Comparison of ENCODE assay signal across 19 cellular contexts in the genomic region with DNA sequence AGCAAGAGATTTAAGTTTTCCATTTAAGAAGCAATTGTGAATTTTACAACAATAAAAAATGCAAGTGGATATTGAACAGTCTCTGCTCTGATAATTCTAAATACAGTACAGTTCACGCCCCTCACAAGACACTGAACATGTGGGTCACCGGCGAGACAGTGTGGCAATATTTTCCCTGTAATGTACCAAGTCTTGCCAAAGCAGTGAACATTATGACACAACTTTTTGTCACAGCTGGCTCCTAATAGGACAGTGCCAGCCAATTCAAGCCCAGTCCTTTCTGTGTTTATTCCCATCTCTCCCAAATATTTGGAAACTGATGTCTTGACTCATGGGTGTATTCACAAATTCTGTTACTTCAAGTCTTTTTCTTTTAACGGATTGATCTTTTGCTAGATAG.
A peak's percentile ranks its signal among the peaks of the same experiment; 100 is the strongest.
DNase-seq lines count a peak whose midpoint lies in the region; ATAC-seq, FAIRE-seq and TF ChIP-seq lines count a peak whose summit lies in the region.
"Had no signal": no experiment of that assay in that cellular context is flagged by ENCODE, and none has a peak within 500 bp of the region (broad histone marks: within the 10 kb centered on the region; RNA-seq: fewer than 3 reads in every experiment).

No MANE protein-coding gene starts in this region.

- peak overlapping the region; percentile 25 to 52; a peak in 4 of 6 replicates for H3K27ac ChIP-seq in A549
- no peak overlapping the region for H3K27ac ChIP-seq in mesenchymal stem cell (ENCODE audit: low read length, poor library complexity, severe bottlenecking)
- H3K27ac ChIP-seq in coronary artery = no peak overlapping the region
- H3K27ac ChIP-seq: WERI-Rb-1 had no signal

- TF ChIP-seq CTCF in A549 (IDR thresholded peaks at IDR 0.05) (no peak), fibroblast of pulmonary artery (IDR thresholded peaks at IDR 0.05; ENCODE audit: low read length, missing control alignments) (no peak), coronary artery (IDR thresholded peaks at IDR 0.05) (no peak)

- no peaks in the 10 kb centered on the region for H3K9me3 Mint-ChIP-seq in stimulated activated memory B cell treated with anti-CD40 and anti-IgM and Interleukin-4, amounts not matched to agents 10 μg/mL and 1 μg/mL and 100 μg/mL, for 72 hours
- H3K9me3 Mint-ChIP-seq: brain; effector memory CD8-positive, alpha-beta T cell; naive thymus-derived CD8-positive, alpha-beta T cell; stimulated activated naive B cell treated with anti-CD40 and anti-IgM and Interleukin-4, amounts not matched to agents 10 μg/mL and 1 μg/mL and 100 μg/mL, for 72 hours had no signal

- H3K4me2 ChIP-seq in A549 (peak overlapping the region; percentile 35; the same call in 2 of the 3 replicates), mesenchymal stem cell (ENCODE audit: low read length, poor library complexity, severe bottlenecking) (no peak overlapping the region)

- H2BK12ac ChIP-seq in mesenchymal stem cell (ENCODE audit: low read length in 2 of 2) = no peak overlapping the region

- CTCF ChIA-PET in A549 (lab: Yijun Ruan, JAX) = interaction anchor here (1.1 to 2.2 kb wide), 3 partner anchors 11 to 216 kb away, joined by 3 to 7 read pairs (median 4); no protein-coding TSS in a partner anchor

- H2BK120ac ChIP-seq in mesenchymal stem cell (ENCODE audit: low read depth, low read length) = no peak overlapping the region

- no peaks in the 10 kb centered on the region for H3K27me3 Mint-ChIP-seq in stimulated activated memory B cell treated with anti-CD40 and anti-IgM and Interleukin-4, amounts not matched to agents 10 μg/mL and 1 μg/mL and 100 μg/mL, for 72 hours
- H3K27me3 Mint-ChIP-seq: brain had no signal

- peaks cover 0 to 4% of the 10 kb centered on the region in 2 experiments for H3K36me3 ChIP-seq in mesenchymal stem cell (ENCODE audit: control insufficient read depth in 1 of 2, insufficient read depth in 2 of 2, low read depth in 1 of 2, low read length in 2 of 2)
- H3K36me3 ChIP-seq: WERI-Rb-1 had no signal

- no peak overlapping the region for H2BK5ac ChIP-seq in mesenchymal stem cell (ENCODE audit: low read depth, low read length, poor library complexity, severe bottlenecking)

- no peak overlapping the region for H4K91ac ChIP-seq in mesenchymal stem cell (ENCODE audit: low read length)

- ATAC-seq in A549 (peak in 1 of 2 experiments; percentile 21; a peak in 2 of 6 replicates), GM19463 (IDR thresholded peaks at IDR 0.05; ENCODE audit: unreplicated experiment) (no peak)
- no peak for ATAC-seq in stimulated activated memory B cell treated with anti-CD40 and anti-IgM and Interleukin-4, amounts not matched to agents 10 μg/mL and 1 μg/mL and 100 μg/mL, for 72 hours
- ATAC-seq: effector memory CD8-positive, alpha-beta T cell; naive thymus-derived CD8-positive, alpha-beta T cell; stimulated activated naive B cell treated with anti-CD40 and anti-IgM and Interleukin-4, amounts not matched to agents 10 μg/mL and 1 μg/mL and 100 μg/mL, for 72 hours had no signal

- FAIRE-seq in A549 (lab: Jason Lieb, UNC) = no peak
- FAIRE-seq: A204.1, urothelium cell line had no signal

- no peak overlapping the region for H2AFZ ChIP-seq in mesenchymal stem cell (ENCODE audit: low read depth, low read length)

- no peak for TF ChIP-seq EP300 in A549 (IDR thresholded peaks at IDR 0.05)

- no peak overlapping the region for H3K27ac Mint-ChIP-seq in stimulated activated memory B cell treated with anti-CD40 and anti-IgM and Interleukin-4, amounts not matched to agents 10 μg/mL and 1 μg/mL and 100 μg/mL, for 72 hours
- H3K27ac Mint-ChIP-seq: brain; effector memory CD8-positive, alpha-beta T cell; naive thymus-derived CD8-positive, alpha-beta T cell; stimulated activated naive B cell treated with anti-CD40 and anti-IgM and Interleukin-4, amounts not matched to agents 10 μg/mL and 1 μg/mL and 100 μg/mL, for 72 hours had no signal

- H3K4me1 ChIP-seq in A549 = peaks cover 72% of the 10 kb centered on the region
- H3K4me1 ChIP-seq in mesenchymal stem cell (ENCODE audit: control insufficient read depth, insufficient read depth, low read depth, low read length) = no peaks in the 10 kb centered on the region

- H3K4me1 Mint-ChIP-seq in stimulated activated memory B cell treated with anti-CD40 and anti-IgM and Interleukin-4, amounts not matched to agents 10 μg/mL and 1 μg/mL and 100 μg/mL, for 72 hours = no peaks in the 10 kb centered on the region
- H3K4me1 Mint-ChIP-seq: brain; naive thymus-derived CD8-positive, alpha-beta T cell had no signal

- 86% methylated on average over 4 of the region's 4 CpGs for WGBS in A549 (ENCODE audit: missing lambda C conversion rate)
- WGBS in mesenchymal stem cell = 97% methylated on average over 3 of the region's 4 CpGs

- TF ChIP-seq POLR2A in A549 (IDR thresholded peaks at IDR 0.05; ENCODE audit: low read length) = no peak

- no peak overlapping the region for H3K4ac ChIP-seq in mesenchymal stem cell (ENCODE audit: low read depth in 1 of 2, low read length in 2 of 2)

- H3K14ac ChIP-seq in mesenchymal stem cell (ENCODE audit: low read length in 2 of 2) = no peak overlapping the region

- H3K36me3 Mint-ChIP-seq in stimulated activated memory B cell treated with anti-CD40 and anti-IgM and Interleukin-4, amounts not matched to agents 10 μg/mL and 1 μg/mL and 100 μg/mL, for 72 hours = no peaks in the 10 kb centered on the region
- H3K36me3 Mint-ChIP-seq: brain; naive thymus-derived CD8-positive, alpha-beta T cell; stimulated activated naive B cell treated with anti-CD40 and anti-IgM and Interleukin-4, amounts not matched to agents 10 μg/mL and 1 μg/mL and 100 μg/mL, for 72 hours had no signal

- TF ChIP-seq RAD21 in A549 (conservative IDR thresholded peaks at IDR 0.05 in 1 of 2, IDR thresholded peaks at IDR 0.05 in 1 of 2) = no peak

- H3K4me3 ChIP-seq in A549 (no peak overlapping the region), fibroblast of pulmonary artery (replicated peaks; ENCODE audit: low read depth, low read length) (no peak overlapping the region), mesenchymal stem cell (ENCODE audit: insufficient read depth in 1 of 2, low read depth in 1 of 2, low read length in 2 of 2) (peak overlapping the region in 1 of 2 experiments; percentile 60), coronary artery (no peak overlapping the region)

- no peak overlapping the region for H2BK15ac ChIP-seq in mesenchymal stem cell (ENCODE audit: low read depth, poor library complexity, severe bottlenecking)

- H3K9me3 ChIP-seq in A549 (no peaks in the 10 kb centered on the region), mesenchymal stem cell (ENCODE audit: control insufficient read depth, low read length) (no peaks in the 10 kb centered on the region)

- DNase-seq in A549 (ENCODE audit: low read depth in 1 of 2, low spot score in 1 of 2) = no peak
- peak; percentile 86 for DNase-seq in NOMO-1 treated with DMSO at 0.1 percent for 48 hours (lab: John Stamatoyannopoulos, UW; ENCODE audit: unreplicated experiment)
- DNase-seq in fibroblast of pulmonary artery (ENCODE audit: low read depth) = peak; percentile 42
- peak; percentile 28 for DNase-seq in mesenchymal stem cell
- no peak for DNase-seq in AG08395 (ENCODE audit: low spot score)
- no peak for DNase-seq in coronary artery (ENCODE audit: low spot score)
- DNase-seq: activated gamma-delta T cell; effector memory CD8-positive, alpha-beta T cell; islet precursor cell; naive thymus-derived CD8-positive, alpha-beta T cell; NCI-H1105 treated with DMSO at 0.1 percent for 48 hours; NCI-H345; stimulated activated naive B cell treated with anti-CD40 and anti-IgM and Interleukin-4, amounts not matched to agents 10 μg/mL and 1 μg/mL and 100 μg/mL, for 72 hours; WERI-Rb-1 had no signal

- no peak overlapping the region for H3K23ac ChIP-seq in mesenchymal stem cell (ENCODE audit: low read length in 2 of 2)

- no peaks in the 10 kb centered on the region for H3K27me3 ChIP-seq in mesenchymal stem cell (ENCODE audit: control insufficient read depth in 1 of 2, insufficient read depth in 1 of 2, low read length in 2 of 2)

- no peak overlapping the region for H2AK5ac ChIP-seq in mesenchymal stem cell (ENCODE audit: low read length, severe bottlenecking)

- no peak overlapping the region for H3K18ac ChIP-seq in mesenchymal stem cell (ENCODE audit: low read depth in 1 of 2, low read length in 2 of 2)

- POLR2A ChIA-PET in A549 (lab: Yijun Ruan, JAX) = no interaction called here

- H3K79me1 ChIP-seq in mesenchymal stem cell (replicated peaks; ENCODE audit: low read length, poor library complexity, severe bottlenecking) = peaks cover 6% of the 10 kb centered on the region

- H3K4me3 Mint-ChIP-seq in stimulated activated memory B cell treated with anti-CD40 and anti-IgM and Interleukin-4, amounts not matched to agents 10 μg/mL and 1 μg/mL and 100 μg/mL, for 72 hours = no peak overlapping the region
- H3K4me3 Mint-ChIP-seq: brain; effector memory CD8-positive, alpha-beta T cell; naive thymus-derived CD8-positive, alpha-beta T cell; stimulated activated naive B cell treated with anti-CD40 and anti-IgM and Interleukin-4, amounts not matched to agents 10 μg/mL and 1 μg/mL and 100 μg/mL, for 72 hours had no signal

- peak overlapping the region; percentile 78 for H3K9ac ChIP-seq in mesenchymal stem cell (ENCODE audit: low read length)

- no peak overlapping the region for H4K8ac ChIP-seq in mesenchymal stem cell (ENCODE audit: low read length)

TF ChIP-seq in A549, 52 proteins besides CTCF, POLR2A, EP300 and RAD21:
- no peak for TF ChIP-seq ZC3H11A (IDR thresholded peaks at IDR 0.05)

Comparison
In these comparisons a context has a peak if more than half of its experiments do, and no peak if none do; other contexts are left out.
1. DNase-seq: peak in NOMO-1 treated with DMSO at 0.1 percent for 48 hours (single experiment), fibroblast of pulmonary artery (single experiment) and mesenchymal stem cell (single experiment); none in A549 (0 of 2), AG08395 (single experiment) and coronary artery (single experiment).
2. H3K27ac ChIP-seq: peak in A549 (2 of 2); none in mesenchymal stem cell (single experiment) and coronary artery (0 of 2).